39 cellular contexts compared by ENCODE assay signal in genomic region chr17:62366191-62366590, GRCh38. TPM values are rescaled to one million over a fixed set of nuclear protein-coding genes. Genes with fewer than 3 reads are reported as not detected.
"Had no signal": no experiment of that assay in that cellular context is flagged by ENCODE, and none has a peak within 500 bp of the region (broad histone marks: within the 10 kb centered on the region; RNA-seq: fewer than 3 reads in every experiment).

No MANE protein-coding gene starts in this region.

- H3K4me3 ChIP-seq: MG63 had no signal

- H3K9me3 ChIP-seq: MG63 had no signal

- H3K36me3 ChIP-seq: MG63 had no signal

- DNase-seq: Karpas-422, Kasumi-1, MG63, MM.1S, MV-4-11, NCI-H1048, NCI-H1092, NCI-H1092 treated with DMSO at 0.1 percent for 48 hours, NCI-H1105, NCI-H1105 treated with DMSO at 0.1 percent for 48 hours, NCI-H1417, NCI-H1417 treated with DMSO at 0.1 percent for 48 hours, NCI-H1436, NCI-H1436 treated with DMSO at 0.1 percent for 48 hours, NCI-H146, NCI-H1694, NCI-H1694 treated with DMSO at 0.1 percent for 48 hours, NCI-H187, NCI-H187 treated with DMSO at 0.1 percent for 48 hours, NCI-H1930, NCI-H2029, NCI-H2029 treated with DMSO at 0.1 percent for 48 hours, NCI-H2081, NCI-H2081 treated with DMSO at 0.1 percent for 48 hours, NCI-H2107, NCI-H2171, NCI-H2171 treated with DMSO at 0.1 percent for 48 hours, NCI-H2227 treated with DMSO at 0.1 percent for 48 hours, NCI-H226, NCI-H345, NCI-H446, NCI-H446 treated with DMSO at 0.1 percent for 48 hours, NCI-H510A, NCI-H510A treated with DMSO at 0.1 percent for 48 hours, NCI-H524 had no signal

RNA-seq across cellular contexts. Expression of gene EFCAB3, which starts 14.2 kb away (rescaled TPM):
- total RNA-seq: LHCN-M2, M059J, MCF 10A, NCI-H460 had no signal
